Comparison of ENCODE assay signal across 15 cellular contexts in genomic region chr14:69661194-69661537, GRCh38. TPM values are rescaled to one million over a fixed set of nuclear protein-coding genes. Genes with fewer than 3 reads are reported as not detected.
DNase-seq lines count a peak whose midpoint lies in the region; ATAC-seq and TF ChIP-seq lines count a peak whose summit lies in the region.
"Had no signal": no experiment of that assay in that cellular context is flagged by ENCODE, and none has a peak within 500 bp of the region (broad histone marks: within the 10 kb centered on the region; RNA-seq: fewer than 3 reads in every experiment).

No MANE protein-coding gene starts in this region.

- intact Hi-C loops in activated CD4-positive, alpha-beta T cell treated with anti-CD3 and anti-CD28 coated beads, Interleukin-2, amount 10 ng/mL, durations not matched to agents 24 days and 14 days (cut with micrococcal nuclease): no loop called here
- intact Hi-C loops in esophagus squamous epithelium (cut with DNase I): no loop called here

- H3K4me3 Mint-ChIP-seq in activated CD4-positive, alpha-beta T cell treated with anti-CD3 and anti-CD28 coated beads, Interleukin-2, amount 10 ng/mL, durations not matched to agents 24 days and 14 days: peak overlapping the region; percentile 20
- no peak overlapping the region for H3K4me3 Mint-ChIP-seq in WTC11
- H3K4me3 Mint-ChIP-seq in stimulated activated naive B cell treated with anti-CD40 and anti-IgM and Interleukin-4, amounts not matched to agents 10 μg/mL and 1 μg/mL and 100 μg/mL, for 72 hours: no peak overlapping the region
- H3K4me3 Mint-ChIP-seq: activated naive CD8-positive, alpha-beta T cell; CD8-positive, alpha-beta T cell had no signal

- no peak for TF ChIP-seq POLR2A in esophagus squamous epithelium (IDR thresholded peaks at IDR 0.05)

- ATAC-seq in WTC11 (no peak), HG02884 (IDR thresholded peaks at IDR 0.05; ENCODE audit: unreplicated experiment) (no peak)
- no peak for ATAC-seq in stimulated activated naive B cell treated with anti-CD40 and anti-IgM and Interleukin-4, amounts not matched to agents 10 μg/mL and 1 μg/mL and 100 μg/mL, for 72 hours (replicated peaks)
- ATAC-seq in activated CD4-positive, CD25-positive, alpha-beta regulatory T cell treated with anti-CD3 and anti-CD28 coated beads, Interleukin-2, amount 50 U/mL, for 24 hours: no peak
- ATAC-seq: A549; CD8-positive, alpha-beta T cell; left ventricle myocardium superior had no signal

- H3K4me3 ChIP-seq in esophagus squamous epithelium: no peak overlapping the region
- H3K4me3 ChIP-seq: A549, SJSA1 had no signal

- no peak for DNase-seq in activated CD4-positive, alpha-beta T cell treated with anti-CD3 and anti-CD28 coated beads, Interleukin-2, amount 10 ng/mL, durations not matched to agents 24 days and 14 days
- DNase-seq in activated CD4-positive, alpha-beta T cell treated with anti-CD3 and anti-CD28 coated beads for 48 hours: no peak
- DNase-seq in WTC11 (ENCODE audit: low spot score) (no peak), esophagus squamous epithelium (lab: John Stamatoyannopoulos, UW) (no peak), NCI-H1930 (lab: John Stamatoyannopoulos, UW) (no peak)
- DNase-seq in stimulated activated naive B cell treated with anti-CD40 and anti-IgM and Interleukin-4, amounts not matched to agents 10 μg/mL and 1 μg/mL and 100 μg/mL, for 72 hours: no peak
- DNase-seq: CD8-positive, alpha-beta T cell; effector CD8-positive, alpha-beta T cell; left ventricle myocardium superior; NCI-H1694 treated with DMSO at 0.1 percent for 48 hours had no signal

- H3K9me3 ChIP-seq in esophagus squamous epithelium: no peaks in the 10 kb centered on the region
- H3K9me3 ChIP-seq: A549, SJSA1 had no signal

- peak overlapping the region; percentile 90 for H3K27ac Mint-ChIP-seq in activated CD4-positive, alpha-beta T cell treated with anti-CD3 and anti-CD28 coated beads, Interleukin-2, amount 10 ng/mL, durations not matched to agents 24 days and 14 days
- peak overlapping the region; percentile 51 for H3K27ac Mint-ChIP-seq in WTC11
- H3K27ac Mint-ChIP-seq in stimulated activated naive B cell treated with anti-CD40 and anti-IgM and Interleukin-4, amounts not matched to agents 10 μg/mL and 1 μg/mL and 100 μg/mL, for 72 hours: peak overlapping the region; percentile 71
- H3K27ac Mint-ChIP-seq: CD8-positive, alpha-beta T cell had no signal

- no peaks in the 10 kb centered on the region for H3K27me3 Mint-ChIP-seq in activated CD4-positive, alpha-beta T cell treated with anti-CD3 and anti-CD28 coated beads, Interleukin-2, amount 10 ng/mL, durations not matched to agents 24 days and 14 days
- no peaks in the 10 kb centered on the region for H3K27me3 Mint-ChIP-seq in WTC11 (ENCODE audit: low read depth)
- H3K27me3 Mint-ChIP-seq in stimulated activated naive B cell treated with anti-CD40 and anti-IgM and Interleukin-4, amounts not matched to agents 10 μg/mL and 1 μg/mL and 100 μg/mL, for 72 hours: no peaks in the 10 kb centered on the region
- H3K27me3 Mint-ChIP-seq: activated naive CD8-positive, alpha-beta T cell had no signal

- H3K36me3 Mint-ChIP-seq in activated CD4-positive, alpha-beta T cell treated with anti-CD3 and anti-CD28 coated beads, Interleukin-2, amount 10 ng/mL, durations not matched to agents 24 days and 14 days (ENCODE audit: low read depth): peaks cover 70% of the 10 kb centered on the region
- 0 out of 2 replicates have a peak, but pooled peaks cover 4% of the 10 kb centered on the region for H3K36me3 Mint-ChIP-seq in WTC11
- H3K36me3 Mint-ChIP-seq in stimulated activated naive B cell treated with anti-CD40 and anti-IgM and Interleukin-4, amounts not matched to agents 10 μg/mL and 1 μg/mL and 100 μg/mL, for 72 hours: peaks cover 38 to 73% of the 10 kb centered on the region in 2 donors

- peak overlapping the region; percentile 16 to 86 (median 58) for H3K27ac ChIP-seq in esophagus squamous epithelium
- H3K27ac ChIP-seq: A549, SJSA1 had no signal

- POLR2A ChIA-PET in WTC11 (lab: Charles Lee): no interaction called here

- no peak for TF ChIP-seq CTCF in WTC11 (IDR thresholded peaks at IDR 0.05)
- TF ChIP-seq CTCF in esophagus squamous epithelium (IDR thresholded peaks at IDR 0.05): no peak

- H3K27me3 ChIP-seq in esophagus squamous epithelium: no peaks in the 10 kb centered on the region
- H3K27me3 ChIP-seq: SJSA1 had no signal

- H3K9me3 Mint-ChIP-seq in activated CD4-positive, alpha-beta T cell treated with anti-CD3 and anti-CD28 coated beads, Interleukin-2, amount 10 ng/mL, durations not matched to agents 24 days and 14 days: no peaks in the 10 kb centered on the region
- no peaks in the 10 kb centered on the region for H3K9me3 Mint-ChIP-seq in WTC11
- H3K9me3 Mint-ChIP-seq in stimulated activated naive B cell treated with anti-CD40 and anti-IgM and Interleukin-4, amounts not matched to agents 10 μg/mL and 1 μg/mL and 100 μg/mL, for 72 hours: no peaks in the 10 kb centered on the region
- H3K9me3 Mint-ChIP-seq: CD8-positive, alpha-beta T cell had no signal

- WGBS in esophagus squamous epithelium, 2 donors: 67 to 95% methylated on average over 1 of the region's 1 CpG

- peaks cover 73% of the 10 kb centered on the region for H3K4me1 Mint-ChIP-seq in activated CD4-positive, alpha-beta T cell treated with anti-CD3 and anti-CD28 coated beads, Interleukin-2, amount 10 ng/mL, durations not matched to agents 24 days and 14 days
- peaks cover 37% of the 10 kb centered on the region for H3K4me1 Mint-ChIP-seq in WTC11
- H3K4me1 Mint-ChIP-seq in stimulated activated naive B cell treated with anti-CD40 and anti-IgM and Interleukin-4, amounts not matched to agents 10 μg/mL and 1 μg/mL and 100 μg/mL, for 72 hours: peaks cover 53 to 93% of the 10 kb centered on the region in 2 donors

- H3K4me1 ChIP-seq in esophagus squamous epithelium: peaks cover 48 to 100% (median 76%) of the 10 kb centered on the region in 3 donors

- CTCF ChIA-PET in WTC11 (lab: Charles Lee): interaction anchor here (0.6 to 1.0 kb wide), 4 partner anchors 23 to 158 kb away, joined by 4 to 5 read pairs (median 4); no protein-coding TSS in a partner anchor

- H3K36me3 ChIP-seq in esophagus squamous epithelium: peaks cover 0 to 19% (median 7%) of the 10 kb centered on the region in 3 donors
- H3K36me3 ChIP-seq: SJSA1 had no signal

TF ChIP-seq in WTC11, 78 proteins besides CTCF, POLR2A, EP300 and RAD21:
- no peak for TF ChIP-seq GRHL2 (CRISPR knock-in tag; IDR thresholded peaks at IDR 0.05; ENCODE audit: insufficient replicate concordance, severe bottlenecking)
- TF ChIP-seq, protein P1, sequence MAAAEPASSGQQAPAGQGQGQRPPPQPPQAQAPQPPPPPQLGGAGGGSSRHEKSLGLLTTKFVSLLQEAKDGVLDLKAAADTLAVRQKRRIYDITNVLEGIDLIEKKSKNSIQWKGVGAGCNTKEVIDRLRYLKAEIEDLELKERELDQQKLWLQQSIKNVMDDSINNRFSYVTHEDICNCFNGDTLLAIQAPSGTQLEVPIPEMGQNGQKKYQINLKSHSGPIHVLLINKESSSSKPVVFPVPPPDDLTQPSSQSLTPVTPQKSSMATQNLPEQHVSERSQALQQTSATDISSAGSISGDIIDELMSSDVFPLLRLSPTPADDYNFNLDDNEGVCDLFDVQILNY (CRISPR knock-in tag; IDR thresholded peaks at IDR 0.05): no peak
- no peak for TF ChIP-seq CREB1 (CRISPR knock-in tag; IDR thresholded peaks at IDR 0.05)
- TF ChIP-seq USF1 (CRISPR knock-in tag; IDR thresholded peaks at IDR 0.05): no peak

RNA-seq across cellular contexts. Expression of gene SUSD6, which starts 49.8 kb away (rescaled TPM):
- total RNA-seq in activated CD4-positive, alpha-beta T cell treated with anti-CD3 and anti-CD28 coated beads, Interleukin-2, amount 10 ng/mL, durations not matched to agents 24 days and 14 days: 73.4 and 78.9 TPM in 2 replicates
- total RNA-seq in WTC11 (2021) (6.6 to 10.1 TPM (median 8.1 TPM) in 3 replicates), esophagus squamous epithelium (10 to 100 TPM; 22.4 to 43.1 (median 27.8) TPM)
